8 cellular contexts compared by ENCODE assay signal in genomic region chr13:40661875-40662274, GRCh38. TPM values are rescaled to one million over a fixed set of nuclear protein-coding genes. Genes with fewer than 3 reads are reported as not detected.
DNase-seq lines count a peak whose midpoint lies in the region; ATAC-seq and TF ChIP-seq lines count a peak whose summit lies in the region.
"Not testable (repeated sequence)": the region's sequence is repeated elsewhere in the genome, so short reads cannot be mapped to it uniquely, and the experiment has no call there.

No MANE protein-coding gene starts in this region.

- TF ChIP-seq CTCF in SU-DHL-6 (IDR thresholded peaks at IDR 0.05; ENCODE audit: insufficient read depth, low read length, poor library complexity, severe bottlenecking); right atrium auricular region (IDR thresholded peaks at IDR 0.05); nephron (IDR thresholded peaks at IDR 0.05; ENCODE audit: unreplicated experiment in 3 of 3); thyroid gland (IDR thresholded peaks at IDR 0.05): not testable (repeated sequence)

- peaks cover 23% of the 10 kb centered on the region for H3K36me3 Mint-ChIP-seq in activated CD8-positive, alpha-beta memory T cell treated with anti-CD3 and anti-CD28 coated beads, Interleukin-2, amount 10 ng/mL, durations not matched to agents 7 days and 5 days
- H3K36me3 Mint-ChIP-seq in activated naive CD8-positive, alpha-beta T cell treated with anti-CD3 and anti-CD28 coated beads, Interleukin-2, amount 10 ng/mL, durations not matched to agents 7 days and 5 days, result peaks cover 26% of the 10 kb centered on the region
- H3K36me3 Mint-ChIP-seq in nephron (ENCODE audit: low read depth), result not testable (repeated sequence)

- H3K4me2 ChIP-seq in BLaER1 (peak overlapping the region; percentile 91), SU-DHL-6 (ENCODE audit: low read depth, low read length, poor library complexity, severe bottlenecking) (peak overlapping the region; percentile 93)

- H3K9me3 ChIP-seq in BLaER1, result peaks cover 27% of the 10 kb centered on the region
- H3K9me3 ChIP-seq in HUES48 (ENCODE audit: control insufficient read depth, insufficient read depth, low read length); SU-DHL-6 (ENCODE audit: insufficient read depth, low read length); right atrium auricular region; thyroid gland: not testable (repeated sequence)

- H3K4me3 Mint-ChIP-seq in activated CD8-positive, alpha-beta memory T cell treated with anti-CD3 and anti-CD28 coated beads, Interleukin-2, amount 10 ng/mL, durations not matched to agents 7 days and 5 days, result not testable (repeated sequence)
- H3K4me3 Mint-ChIP-seq in activated naive CD8-positive, alpha-beta T cell treated with anti-CD3 and anti-CD28 coated beads, Interleukin-2, amount 10 ng/mL, durations not matched to agents 7 days and 5 days, result peak overlapping the region; percentile 32
- H3K4me3 Mint-ChIP-seq in nephron, result peak overlapping the region in 2 of 3 experiments; percentile 82 to 88

- H3K36me3 ChIP-seq in BLaER1; HUES48 (ENCODE audit: control insufficient read depth, insufficient read depth, low read length); SU-DHL-6 (ENCODE audit: low read length); right atrium auricular region; thyroid gland: not testable (repeated sequence)

- not testable (repeated sequence) for H2AFZ ChIP-seq in SU-DHL-6 (ENCODE audit: low read depth, low read length, severe bottlenecking)

- H3K27ac ChIP-seq in BLaER1 (peak overlapping the region; percentile 42), HUES48 (ENCODE audit: low read depth, low read length) (peak overlapping the region; percentile 89), SU-DHL-6 (ENCODE audit: low read depth, low read length) (peak overlapping the region; percentile 95), right atrium auricular region (peak overlapping the region; percentile 91 to 96), thyroid gland (peak overlapping the region; percentile 94 to 99 (median 98))

- H4K20me1 ChIP-seq in BLaER1, result peaks cover 69% of the 10 kb centered on the region
- not testable (repeated sequence) for H4K20me1 ChIP-seq in SU-DHL-6 (ENCODE audit: low read depth, low read length)

- not testable (repeated sequence) for DNase-seq in activated CD8-positive, alpha-beta memory T cell treated with anti-CD3 and anti-CD28 coated beads, Interleukin-2, amount 10 ng/mL, durations not matched to agents 7 days and 5 days; activated naive CD8-positive, alpha-beta T cell treated with anti-CD3 and anti-CD28 coated beads, Interleukin-2, amount 10 ng/mL, durations not matched to agents 7 days and 5 days; right atrium auricular region (ENCODE audit: low spot score)
- DNase-seq in thyroid gland, result peak; percentile 24 to 30

- intact Hi-C loops in thyroid gland (cut with DNase I), result loop anchor here (10.0 kb wide), 1 partner anchor 97 kb away; no protein-coding TSS in a partner anchor

- H3F3A ChIP-seq in SU-DHL-6 (ENCODE audit: insufficient read depth), result peaks cover 53% of the 10 kb centered on the region

- not testable (repeated sequence) for H3K9ac ChIP-seq in BLaER1; HUES48 (ENCODE audit: low read depth, low read length)
- peak overlapping the region; percentile 99 for H3K9ac ChIP-seq in SU-DHL-6 (ENCODE audit: low read length)

- H3K4me3 ChIP-seq in BLaER1, result peak overlapping the region; percentile 98
- peak overlapping the region; percentile 98; the same call in 1 of the 2 replicates for H3K4me3 ChIP-seq in HUES48 (ENCODE audit: low read depth, low read length)
- peak overlapping the region; percentile 82 for H3K4me3 ChIP-seq in SU-DHL-6 (ENCODE audit: insufficient read depth, low read length, poor library complexity, severe bottlenecking)
- not testable (repeated sequence) for H3K4me3 ChIP-seq in right atrium auricular region; thyroid gland (replicated peaks in 1 of 3)

- peaks cover 50% of the 10 kb centered on the region for H3K4me1 Mint-ChIP-seq in activated CD8-positive, alpha-beta memory T cell treated with anti-CD3 and anti-CD28 coated beads, Interleukin-2, amount 10 ng/mL, durations not matched to agents 7 days and 5 days
- peaks cover 54% of the 10 kb centered on the region for H3K4me1 Mint-ChIP-seq in activated naive CD8-positive, alpha-beta T cell treated with anti-CD3 and anti-CD28 coated beads, Interleukin-2, amount 10 ng/mL, durations not matched to agents 7 days and 5 days
- peaks cover 49% of the 10 kb centered on the region for H3K4me1 Mint-ChIP-seq in nephron

- not testable (repeated sequence) for H3K9me2 ChIP-seq in SU-DHL-6 (replicated peaks; ENCODE audit: insufficient read depth, low read length)

- peaks cover 47% of the 10 kb centered on the region for H3K4me1 ChIP-seq in BLaER1
- H3K4me1 ChIP-seq in HUES48 (ENCODE audit: control insufficient read depth, insufficient read depth, low read length), result peaks cover 39% of the 10 kb centered on the region
- H3K4me1 ChIP-seq in right atrium auricular region, result peaks cover 0 to 58% of the 10 kb centered on the region in 2 donors
- peaks cover 36 to 51% of the 10 kb centered on the region in 2 donors for H3K4me1 ChIP-seq in thyroid gland

- 60 to 73% methylated on average over 9 of the region's 9 CpGs for WGBS in thyroid gland, 2 donors

- TF ChIP-seq POLR2A in thyroid gland (IDR thresholded peaks at IDR 0.05), result not testable (repeated sequence)

- H3K79me2 ChIP-seq in SU-DHL-6 (ENCODE audit: insufficient read depth, low read length), result peaks cover 94% of the 10 kb centered on the region

- not testable (repeated sequence) for ATAC-seq in activated CD8-positive, alpha-beta memory T cell treated with anti-CD3 and anti-CD28 coated beads, Interleukin-2, amount 10 ng/mL, durations not matched to agents 7 days and 5 days; activated naive CD8-positive, alpha-beta T cell treated with anti-CD3 and anti-CD28 coated beads, Interleukin-2, amount 10 ng/mL, durations not matched to agents 7 days and 5 days (ENCODE audit: low read depth)

- CTCF ChIA-PET in activated CD8-positive, alpha-beta memory T cell treated with anti-CD3 and anti-CD28 coated beads, Interleukin-2, amount 10 ng/mL, durations not matched to agents 7 days and 5 days (lab: Charles Lee), result interaction anchor here (1.3 kb wide), 1 partner anchor 49 kb away, joined by 3 read pairs; no protein-coding TSS in a partner anchor

- H3K27me3 ChIP-seq in BLaER1; HUES48 (ENCODE audit: control insufficient read depth, insufficient read depth, low read length); SU-DHL-6 (ENCODE audit: low read length); right atrium auricular region; thyroid gland: not testable (repeated sequence)

- not testable (repeated sequence) for H3K9me3 Mint-ChIP-seq in activated CD8-positive, alpha-beta memory T cell treated with anti-CD3 and anti-CD28 coated beads, Interleukin-2, amount 10 ng/mL, durations not matched to agents 7 days and 5 days (ENCODE audit: low read depth); activated naive CD8-positive, alpha-beta T cell treated with anti-CD3 and anti-CD28 coated beads, Interleukin-2, amount 10 ng/mL, durations not matched to agents 7 days and 5 days; nephron

- H3K27ac Mint-ChIP-seq in activated CD8-positive, alpha-beta memory T cell treated with anti-CD3 and anti-CD28 coated beads, Interleukin-2, amount 10 ng/mL, durations not matched to agents 7 days and 5 days, result peak overlapping the region; percentile 59
- H3K27ac Mint-ChIP-seq in activated naive CD8-positive, alpha-beta T cell treated with anti-CD3 and anti-CD28 coated beads, Interleukin-2, amount 10 ng/mL, durations not matched to agents 7 days and 5 days, result peak overlapping the region; percentile 21
- not testable (repeated sequence) for H3K27ac Mint-ChIP-seq in nephron

- POLR2A ChIA-PET in activated naive CD8-positive, alpha-beta T cell treated with anti-CD3 and anti-CD28 coated beads, Interleukin-2, amount 10 ng/mL, durations not matched to agents 7 days and 5 days (lab: Charles Lee), result interaction anchor here (0.7 to 1.3 kb wide), 2 partner anchors 272 to 345 kb away, joined by 4 to 5 read pairs; no protein-coding TSS in a partner anchor

- not testable (repeated sequence) for H3K27me3 Mint-ChIP-seq in activated CD8-positive, alpha-beta memory T cell treated with anti-CD3 and anti-CD28 coated beads, Interleukin-2, amount 10 ng/mL, durations not matched to agents 7 days and 5 days; activated naive CD8-positive, alpha-beta T cell treated with anti-CD3 and anti-CD28 coated beads, Interleukin-2, amount 10 ng/mL, durations not matched to agents 7 days and 5 days
- peaks cover 17% of the 10 kb centered on the region for H3K27me3 Mint-ChIP-seq in nephron (ENCODE audit: low read depth)

RNA-seq across cellular contexts. Expression of gene FOXO1, which starts 4.6 kb away (rescaled TPM):
- total RNA-seq in activated CD8-positive, alpha-beta memory T cell treated with anti-CD3 and anti-CD28 coated beads, Interleukin-2, amount 10 ng/mL, durations not matched to agents 7 days and 5 days, result 10 to 100 TPM; 20.2 to 27.1 TPM
- total RNA-seq in activated naive CD8-positive, alpha-beta T cell treated with anti-CD3 and anti-CD28 coated beads, Interleukin-2, amount 10 ng/mL, durations not matched to agents 7 days and 5 days, result 10 to 100 TPM; 36.7 to 39.8 TPM
- 10 to 100 TPM; 17.3 to 32.7 TPM for total RNA-seq in right atrium auricular region
- 10 to 100 TPM; 65.2 to 92.9 (median 70.0) TPM for total RNA-seq in thyroid gland

Comparison
In these comparisons a context has a peak if more than half of its experiments do, and no peak if none do; other contexts are left out.
1. H3K27ac ChIP-seq: peak in every context shown above with its lines; median percentile 98 in thyroid gland; 95 in SU-DHL-6; 94 in right atrium auricular region; 89 in HUES48; 42 in BLaER1.